In the genomic region with DNA sequence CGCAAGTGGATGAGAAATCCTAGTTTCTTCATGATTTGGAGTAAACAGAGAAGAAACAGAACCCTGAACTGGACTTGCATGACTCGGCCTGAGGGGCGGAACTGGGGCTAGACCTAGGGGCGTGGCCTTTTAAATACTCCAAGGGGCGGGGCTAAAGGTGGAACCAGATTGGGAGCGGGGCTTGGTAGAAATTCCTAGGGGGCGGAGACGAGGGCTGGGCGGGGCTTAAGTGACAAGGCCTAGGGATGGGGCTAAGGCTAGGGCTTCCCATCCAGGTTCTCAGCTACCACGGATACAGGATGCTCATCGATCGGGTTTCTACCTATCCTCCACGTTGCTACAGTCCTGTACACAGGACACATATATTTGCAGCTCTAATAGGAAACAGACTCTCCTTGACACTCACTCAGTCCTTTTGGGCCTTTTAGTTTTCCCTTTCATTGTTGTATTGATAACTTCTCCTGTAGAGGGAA, we compare ENCODE assay signal across 8 cellular contexts. TPM values are rescaled to one million over a fixed set of nuclear protein-coding genes. Genes with fewer than 3 reads are reported as not detected.
DNase-seq lines count a peak whose midpoint lies in the region; ATAC-seq and TF ChIP-seq lines count a peak whose summit lies in the region.

No MANE protein-coding gene starts in this region.

- H3K36me3 ChIP-seq in SK-N-MC (ENCODE audit: insufficient read depth, low read length) (no peaks in the 10 kb centered on the region), left lung (peaks cover 0 to 4% of the 10 kb centered on the region in 2 donors)

- peaks cover 0 to 21% of the 10 kb centered on the region in 2 donors for H3K4me1 ChIP-seq in left lung

- TF ChIP-seq CTCF in left lung (IDR thresholded peaks at IDR 0.05) = no peak

- H3K27ac ChIP-seq in SK-N-MC (peak overlapping the region; percentile 84), left lung (peak overlapping the region; percentile 95 to 98)

- ATAC-seq in HG02610 (IDR thresholded peaks at IDR 0.05; ENCODE audit: unreplicated experiment) = peak; percentile 61
- ATAC-seq in left lung = peak; percentile 91

- DNase-seq in activated T-cell treated with anti-CD3 and anti-CD28 coated beads for 48 hours (ENCODE audit: low read depth) (peak; percentile 76), activated T-cell treated with anti-CD3 and anti-CD28 coated beads for 4 hours (no peak), NCI-H1048 (lab: John Stamatoyannopoulos, UW) (peak; percentile 94), SK-N-MC (ENCODE audit: low read depth, low spot score) (peak; percentile 87), dedifferentiated amniotic fluid mesenchymal stem cell (ENCODE audit: extremely low spot score) (peak; percentile 88), left lung (peak; percentile 92 to 94)
- DNase-seq in stimulated activated CD8-positive, alpha-beta memory T cell treated with anti-CD3 and anti-CD28 coated beads, Interleukin-2, amount 100 ng/mL, for 48 hours (ENCODE audit: low read depth in 2 of 2) = peak; percentile 72 to 81

- intact Hi-C loops in left lung (cut with DNase I) = loop anchor here in 1 of 2 donors (10.0 kb wide), 1 partner anchor 485 kb away; no protein-coding TSS in a partner anchor

- H3K4me3 ChIP-seq in SK-N-MC (peak overlapping the region; percentile 87), left lung (peak overlapping the region; percentile 75 to 89)

- peak overlapping the region; percentile 56 for H3K9ac ChIP-seq in SK-N-MC (ENCODE audit: insufficient read length)

- no peaks in the 10 kb centered on the region for H3K9me3 ChIP-seq in SK-N-MC (ENCODE audit: low read depth, low read length)
- peaks cover 0 to 37% of the 10 kb centered on the region in 2 donors for H3K9me3 ChIP-seq in left lung

- no peaks in the 10 kb centered on the region for H3K27me3 ChIP-seq in left lung

RNA-seq across cellular contexts. Expression of gene ZNF699, which starts 0.4 kb away (rescaled TPM):
- 1 to 10 TPM; 6.2 to 6.8 TPM for total RNA-seq in left lung

RNA-seq across cellular contexts. Expression of gene ZNF559, which starts 14.0 kb away (rescaled TPM):
- 10 to 100 TPM; 14.2 to 15.1 TPM for total RNA-seq in left lung

RNA-seq across cellular contexts. Expression of gene ZNF177, which starts 52.8 kb away (rescaled TPM):
- 1 to 10 TPM; 1.6 to 2.6 TPM for total RNA-seq in left lung

RNA-seq across cellular contexts. Expression of gene OR7E24, which starts 59.3 kb away (rescaled TPM):
- not detected for total RNA-seq in left lung
